Comparison of ENCODE assay signal across 1 cellular context in the genomic region with DNA sequence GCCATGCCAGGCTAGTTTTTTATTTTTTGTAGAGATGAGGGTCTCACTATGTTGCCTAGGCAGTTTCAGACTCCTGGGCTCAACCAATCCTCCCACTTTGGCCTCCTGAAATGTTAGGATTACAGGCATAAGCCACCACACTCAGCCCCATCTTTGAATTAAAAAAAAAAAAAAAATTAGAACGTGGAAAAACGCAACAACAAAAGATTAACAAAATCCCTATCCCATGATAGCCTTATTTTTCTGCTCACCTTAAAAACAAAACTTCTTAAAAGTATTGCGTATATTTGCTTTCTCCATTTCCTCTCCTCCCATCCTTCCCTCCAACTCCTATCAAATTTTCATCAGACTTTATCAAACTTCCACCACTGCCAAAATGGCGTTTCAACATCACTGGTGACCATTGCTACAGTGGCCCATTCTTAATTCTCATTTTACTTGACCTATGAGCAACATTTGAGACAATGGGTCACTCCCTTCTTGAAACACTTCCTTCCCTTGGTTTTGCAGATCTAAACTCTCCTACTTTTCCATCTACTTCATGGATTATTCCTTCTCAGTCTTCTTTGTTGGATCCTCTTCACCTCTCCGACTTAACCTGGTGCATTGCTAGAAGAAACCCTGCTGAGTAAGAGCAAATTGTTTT.
TF ChIP-seq lines count a peak whose summit lies in the region.

No MANE protein-coding gene starts in this region.

TF ChIP-seq in K562, 482 proteins besides CTCF, POLR2A, EP300 and RAD21 (continued from another document):
- TF ChIP-seq ZKSCAN8 (CRISPR knock-in tag; IDR thresholded peaks at IDR 0.05): no peak
- no peak for TF ChIP-seq C11orf30 (IDR thresholded peaks at IDR 0.05; ENCODE audit: low read depth)
- TF ChIP-seq DPF2 (IDR thresholded peaks at IDR 0.05): peak; percentile 28
- TF ChIP-seq SMARCB1 (IDR thresholded peaks at IDR 0.05; ENCODE audit: insufficient read length, low read depth): no peak
- TF ChIP-seq SIX5 (IDR thresholded peaks at IDR 0.05; ENCODE audit: borderline replicate concordance in 1 of 2, insufficient read depth in 1 of 2, low read depth in 1 of 2, low read length in 2 of 2): no peak
- no peak for TF ChIP-seq RBM34 (IDR thresholded peaks at IDR 0.05; ENCODE audit: borderline replicate concordance, insufficient read depth, low read length)
- TF ChIP-seq, protein P1, sequence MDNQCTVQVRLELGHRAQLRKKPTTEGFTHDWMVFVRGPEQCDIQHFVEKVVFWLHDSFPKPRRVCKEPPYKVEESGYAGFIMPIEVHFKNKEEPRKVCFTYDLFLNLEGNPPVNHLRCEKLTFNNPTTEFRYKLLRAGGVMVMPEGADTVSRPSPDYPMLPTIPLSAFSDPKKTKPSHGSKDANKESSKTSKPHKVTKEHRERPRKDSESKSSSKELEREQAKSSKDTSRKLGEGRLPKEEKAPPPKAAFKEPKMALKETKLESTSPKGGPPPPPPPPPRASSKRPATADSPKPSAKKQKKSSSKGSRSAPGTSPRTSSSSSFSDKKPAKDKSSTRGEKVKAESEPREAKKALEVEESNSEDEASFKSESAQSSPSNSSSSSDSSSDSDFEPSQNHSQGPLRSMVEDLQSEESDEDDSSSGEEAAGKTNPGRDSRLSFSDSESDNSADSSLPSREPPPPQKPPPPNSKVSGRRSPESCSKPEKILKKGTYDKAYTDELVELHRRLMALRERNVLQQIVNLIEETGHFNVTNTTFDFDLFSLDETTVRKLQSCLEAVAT (IDR thresholded peaks at IDR 0.05): peak; percentile 55 to 67; a peak in 2 of 4 replicates
- peak; percentile 60; the same call in 1 of the 2 replicates for TF ChIP-seq TAF7 (tag; IDR thresholded peaks at IDR 0.05)
- TF ChIP-seq MBD2 (IDR thresholded peaks at IDR 0.05; ENCODE audit: borderline replicate concordance, low read depth): no peak
- TF ChIP-seq ILF3 (IDR thresholded peaks at IDR 0.05; ENCODE audit: borderline replicate concordance): peak; percentile 53; the same call in 1 of the 2 replicates
- no peak for TF ChIP-seq MYNN (IDR thresholded peaks at IDR 0.05)
- TF ChIP-seq MYNN (CRISPR knock-in tag; IDR thresholded peaks at IDR 0.05): no peak
- TF ChIP-seq SREBF1 (IDR thresholded peaks at IDR 0.05; ENCODE audit: borderline replicate concordance, low read depth, low read length): 0 out of 2 replicates have a peak, but pooled peaks have one; percentile 16
- peak; percentile 3 for TF ChIP-seq NEUROD1 (IDR thresholded peaks at IDR 0.05; ENCODE audit: borderline replicate concordance, low read depth, low read length, partially characterized antibody)
- TF ChIP-seq SOX6 (IDR thresholded peaks at IDR 0.05): peak; percentile 4; the same call in 1 of the 2 replicates
- TF ChIP-seq, protein P2, sequence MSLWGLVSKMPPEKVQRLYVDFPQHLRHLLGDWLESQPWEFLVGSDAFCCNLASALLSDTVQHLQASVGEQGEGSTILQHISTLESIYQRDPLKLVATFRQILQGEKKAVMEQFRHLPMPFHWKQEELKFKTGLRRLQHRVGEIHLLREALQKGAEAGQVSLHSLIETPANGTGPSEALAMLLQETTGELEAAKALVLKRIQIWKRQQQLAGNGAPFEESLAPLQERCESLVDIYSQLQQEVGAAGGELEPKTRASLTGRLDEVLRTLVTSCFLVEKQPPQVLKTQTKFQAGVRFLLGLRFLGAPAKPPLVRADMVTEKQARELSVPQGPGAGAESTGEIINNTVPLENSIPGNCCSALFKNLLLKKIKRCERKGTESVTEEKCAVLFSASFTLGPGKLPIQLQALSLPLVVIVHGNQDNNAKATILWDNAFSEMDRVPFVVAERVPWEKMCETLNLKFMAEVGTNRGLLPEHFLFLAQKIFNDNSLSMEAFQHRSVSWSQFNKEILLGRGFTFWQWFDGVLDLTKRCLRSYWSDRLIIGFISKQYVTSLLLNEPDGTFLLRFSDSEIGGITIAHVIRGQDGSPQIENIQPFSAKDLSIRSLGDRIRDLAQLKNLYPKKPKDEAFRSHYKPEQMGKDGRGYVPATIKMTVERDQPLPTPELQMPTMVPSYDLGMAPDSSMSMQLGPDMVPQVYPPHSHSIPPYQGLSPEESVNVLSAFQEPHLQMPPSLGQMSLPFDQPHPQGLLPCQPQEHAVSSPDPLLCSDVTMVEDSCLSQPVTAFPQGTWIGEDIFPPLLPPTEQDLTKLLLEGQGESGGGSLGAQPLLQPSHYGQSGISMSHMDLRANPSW (CRISPR knock-in tag; IDR thresholded peaks at IDR 0.05): no peak
